In genomic region chr14:23299986-23300686, GRCh38 we compare ENCODE assay signal across 8 cellular contexts. TPM values are rescaled to one million over a fixed set of nuclear protein-coding genes. Genes with fewer than 3 reads are reported as not detected.
A peak's percentile ranks its signal among the peaks of the same experiment; 100 is the strongest.
DNase-seq lines count a peak whose midpoint lies in the region; ATAC-seq and TF ChIP-seq lines count a peak whose summit lies in the region.

No MANE protein-coding gene starts in this region.

- no peaks in the 10 kb centered on the region for H3K27me3 ChIP-seq in CD4-positive, alpha-beta memory T cell (ENCODE audit: insufficient read depth, low read length)
- no peaks in the 10 kb centered on the region for H3K27me3 ChIP-seq in OCI-LY3 (ENCODE audit: low read depth, low read length)
- H3K27me3 ChIP-seq in ovary = no peaks in the 10 kb centered on the region

- H3K36me3 Mint-ChIP-seq in CD4-positive, alpha-beta memory T cell = peaks cover 4 to 26% of the 10 kb centered on the region in 2 donors
- H3K36me3 Mint-ChIP-seq in endothelial cell (ENCODE audit: low read depth, unreplicated experiment) = peaks cover 18% of the 10 kb centered on the region

- DNase-seq in CD4-positive, alpha-beta memory T cell = no peak
- DNase-seq in endothelial cell (ENCODE audit: low spot score) = no peak
- peak in 1 of 5 donors; percentile 54 for DNase-seq in ovary
- no peak for DNase-seq in HEK293T (ENCODE audit: extremely low spot score)
- DNase-seq in SHP77 treated with DMSO at 0.1 percent for 48 hours (lab: John Stamatoyannopoulos, UW) = no peak

- peaks cover 0 to 2% (median 0%) of the 10 kb centered on the region in 8 donors for H3K9me3 Mint-ChIP-seq in CD4-positive, alpha-beta memory T cell
- H3K9me3 Mint-ChIP-seq in endothelial cell (ENCODE audit: unreplicated experiment) = no peaks in the 10 kb centered on the region

- peaks cover 18 to 32% (median 28%) of the 10 kb centered on the region in 4 donors for H3K4me1 Mint-ChIP-seq in CD4-positive, alpha-beta memory T cell
- H3K4me1 Mint-ChIP-seq in endothelial cell (ENCODE audit: unreplicated experiment) = peaks cover 37% of the 10 kb centered on the region

- WGBS in ovary, 3 donors = 75 to 80% (median 78%) methylated on average over 10 of the region's 10 CpGs

- peak overlapping the region; percentile 87 for H3K27ac ChIP-seq in CD4-positive, alpha-beta memory T cell (ENCODE audit: low read depth, low read length)
- H3K27ac ChIP-seq in OCI-LY3 (ENCODE audit: low read length) (no peak overlapping the region), ovary (peak overlapping the region; percentile 92 to 94)

- CTCF ChIA-PET in CD4-positive, alpha-beta memory T cell (lab: Charles Lee; ENCODE audit: partially characterized antibody) = interaction anchor here (0.9 to 7.3 kb wide), 11 partner anchors 10 to 260 kb away, joined by 3 to 93 read pairs (median 4); partner anchors contain the start of genes ACIN1, HOMEZ and PABPN1
- CTCF ChIA-PET in HEK293T (lab: Yijun Ruan, JAX) = interaction anchor here (0.6 to 1.5 kb wide), 7 partner anchors 11 to 231 kb away, joined by 3 to 5 read pairs (median 4); partner anchors contain the start of gene PABPN1

- H3K36me3 ChIP-seq in CD4-positive, alpha-beta memory T cell (ENCODE audit: insufficient read depth, low read length) = no peaks in the 10 kb centered on the region
- H3K36me3 ChIP-seq in OCI-LY3 (replicated peaks; ENCODE audit: low read depth, low read length) = peaks cover 28% of the 10 kb centered on the region
- H3K36me3 ChIP-seq in ovary = no peaks in the 10 kb centered on the region

- peaks cover 2 to 4% of the 10 kb centered on the region in 2 donors for H3K27me3 Mint-ChIP-seq in CD4-positive, alpha-beta memory T cell
- H3K27me3 Mint-ChIP-seq in endothelial cell (ENCODE audit: unreplicated experiment) = peaks cover 16% of the 10 kb centered on the region

- peak overlapping the region; percentile 96 for H3K4me2 ChIP-seq in OCI-LY3 (ENCODE audit: low read length)

- H4K20me1 ChIP-seq in OCI-LY3 (ENCODE audit: insufficient read depth, low read length) = no peaks in the 10 kb centered on the region

- H3K9me3 ChIP-seq in CD4-positive, alpha-beta memory T cell (ENCODE audit: control insufficient read depth in 1 of 2, low read length in 2 of 2) = no peaks in the 10 kb centered on the region
- H3K9me3 ChIP-seq in OCI-LY3 (ENCODE audit: insufficient read depth, low read length) (no peaks in the 10 kb centered on the region), ovary (no peaks in the 10 kb centered on the region)

- peaks cover 12% of the 10 kb centered on the region for H3K79me2 ChIP-seq in OCI-LY3 (ENCODE audit: low read length)

- TF ChIP-seq EP300 in ovary (IDR thresholded peaks at IDR 0.05) = no peak

- H3K4me3 ChIP-seq in CD4-positive, alpha-beta memory T cell (ENCODE audit: low read length in 2 of 2) = peak overlapping the region; percentile 59 to 86
- H3K4me3 ChIP-seq in OCI-LY3 (ENCODE audit: low read length) = peak overlapping the region; percentile 94
- H3K4me3 ChIP-seq in ovary = peak overlapping the region; percentile 63

- H3K9ac ChIP-seq in OCI-LY3 (ENCODE audit: low read length) = peak overlapping the region; percentile 84

- peak overlapping the region; percentile 87 to 100 (median 90) for H3K4me3 Mint-ChIP-seq in CD4-positive, alpha-beta memory T cell
- H3K4me3 Mint-ChIP-seq in endothelial cell (ENCODE audit: unreplicated experiment) = peak overlapping the region; percentile 91

- ATAC-seq in GM18519 (IDR thresholded peaks at IDR 0.05; ENCODE audit: low FRiP score, unreplicated experiment) (no peak), HG03378 (IDR thresholded peaks at IDR 0.05; ENCODE audit: unreplicated experiment) (no peak)

- TF ChIP-seq CTCF in OCI-LY3 (IDR thresholded peaks at IDR 0.05; ENCODE audit: low read depth, low read length) (no peak), endothelial cell (IDR thresholded peaks at IDR 0.05; ENCODE audit: unreplicated experiment) (no peak), ovary (IDR thresholded peaks at IDR 0.05) (no peak)

- H3K4me1 ChIP-seq in CD4-positive, alpha-beta memory T cell (ENCODE audit: insufficient read depth, low read length) = peaks cover 18% of the 10 kb centered on the region
- peaks cover 28% of the 10 kb centered on the region for H3K4me1 ChIP-seq in OCI-LY3 (ENCODE audit: low read length)
- H3K4me1 ChIP-seq in ovary (ENCODE audit: insufficient read depth) = no peaks in the 10 kb centered on the region

- TF ChIP-seq POLR2A in ovary (IDR thresholded peaks at IDR 0.05) = no peak

- H2AFZ ChIP-seq in OCI-LY3 (ENCODE audit: low read depth, low read length) = no peak overlapping the region

- POLR2A ChIA-PET in CD4-positive, alpha-beta memory T cell (lab: Charles Lee; ENCODE audit: partially characterized antibody) = interaction anchor here (0.7 to 9.6 kb wide), 8 partner anchors 9 to 478 kb away, joined by 3 to 373 read pairs (median 18); partner anchors contain the start of genes ACIN1, C14orf119, CDH24 and HOMEZ
- POLR2A ChIA-PET in HEK293T (lab: Yijun Ruan, JAX) = interaction anchor here (1.1 to 9.6 kb wide), 7 partner anchors 9 to 293 kb away, joined by 3 to 256 read pairs (median 18); partner anchors contain the start of genes ACIN1, C14orf119, HOMEZ and PABPN1

- peak overlapping the region; percentile 92 to 99 (median 96) for H3K27ac Mint-ChIP-seq in CD4-positive, alpha-beta memory T cell
- peak overlapping the region; percentile 80 for H3K27ac Mint-ChIP-seq in endothelial cell (ENCODE audit: unreplicated experiment)

- intact Hi-C loops in CD4-positive, alpha-beta memory T cell (cut with micrococcal nuclease) = loop anchor here (5.0 kb wide), 1 partner anchor 373 kb away; the partner anchor contains the start of gene PRMT5
- intact Hi-C loops in ovary (cut with DNase I) = loop anchor here in 2 of 4 donors (5.0 to 10.0 kb wide), 2 partner anchors 175 to 293 kb away; no protein-coding TSS in a partner anchor

TF ChIP-seq in HEK293T, 16 proteins besides CTCF, POLR2A, EP300 and RAD21:
- TF ChIP-seq BHLHE40 (IDR thresholded peaks at IDR 0.05; ENCODE audit: borderline replicate concordance) (no peak), FOXM1 (IDR thresholded peaks at IDR 0.05; ENCODE audit: borderline replicate concordance) (no peak), L3MBTL2 (conservative IDR thresholded peaks at IDR 0.05) (no peak), ZNF384 (IDR thresholded peaks at IDR 0.05) (no peak), NFRKB (IDR thresholded peaks at IDR 0.05) (no peak), FOXK2 (IDR thresholded peaks at IDR 0.05) (no peak), PKNOX1 (IDR thresholded peaks at IDR 0.05) (no peak), FOXA1 (IDR thresholded peaks at IDR 0.05) (no peak), ARNT (IDR thresholded peaks at IDR 0.05) (no peak), SP1 (IDR thresholded peaks at IDR 0.05) (no peak), SUZ12 (IDR thresholded peaks at IDR 0.05) (no peak), LEF1 (IDR thresholded peaks at IDR 0.05; ENCODE audit: borderline replicate concordance) (no peak), TARDBP (IDR thresholded peaks at IDR 0.05) (no peak), HDGF (IDR thresholded peaks at IDR 0.05; ENCODE audit: borderline replicate concordance) (no peak), ELF4 (IDR thresholded peaks at IDR 0.05) (no peak), CTBP1 (IDR thresholded peaks at IDR 0.05; ENCODE audit: borderline replicate concordance) (no peak)

RNA-seq across cellular contexts. Expression of gene PPP1R3E, which starts 2.5 kb away (rescaled TPM):
- 10 to 100 TPM; 82.3 to 87.3 TPM for total RNA-seq in CD4-positive, alpha-beta memory T cell
- 1 to 10 TPM; 1.3 to 2.9 TPM for polyA plus RNA-seq in CD4-positive, alpha-beta memory T cell
- total RNA-seq in endothelial cell (ENCODE audit: unreplicated experiment) = 8.4 TPM
- total RNA-seq in ovary = 10 to 100 TPM in 5 of 7 donors, 1 to 10 TPM in 2; 6.8 to 26.4 (median 21.2) TPM
- 10 to 100 TPM; 10.7 to 17.3 TPM for polyA plus RNA-seq in ovary

RNA-seq across cellular contexts. Expression of gene BCL2L2, which starts 6.5 kb away (rescaled TPM):
- 1 to 10 TPM; 2.0 to 3.6 TPM for total RNA-seq in CD4-positive, alpha-beta memory T cell
- polyA plus RNA-seq in CD4-positive, alpha-beta memory T cell = not detected
- total RNA-seq in endothelial cell (ENCODE audit: unreplicated experiment) (22.0 TPM), ovary (10 to 100 TPM; 17.0 to 38.7 (median 29.1) TPM)
- polyA plus RNA-seq in ovary = 10 to 100 TPM; 31.7 to 36.0 TPM

RNA-seq across cellular contexts. Expression of gene HOMEZ, which starts 14.2 kb away (rescaled TPM):
- 10 to 100 TPM; 21.0 to 21.7 TPM for total RNA-seq in CD4-positive, alpha-beta memory T cell
- polyA plus RNA-seq in CD4-positive, alpha-beta memory T cell = 1 to 10 TPM; 1.5 to 5.7 TPM
- 21.7 TPM for total RNA-seq in endothelial cell (ENCODE audit: unreplicated experiment)
- total RNA-seq in ovary = 10 to 100 TPM in 5 of 7 donors, 1 to 10 TPM in 2; 5.9 to 22.8 (median 13.4) TPM
- 10 to 100 TPM in 1 of 2 donors, 1 to 10 TPM in 1; 7.6 to 23.7 TPM for polyA plus RNA-seq in ovary

RNA-seq across cellular contexts. Expression of gene PABPN1, which starts 21.1 kb away (rescaled TPM):
- total RNA-seq in CD4-positive, alpha-beta memory T cell = 100 to 1,000 TPM; 194 to 196 TPM
- polyA plus RNA-seq in CD4-positive, alpha-beta memory T cell = 100 to 1,000 TPM in 1 of 2 donors, 10 to 100 TPM in 1; 91.7 to 125 TPM
- total RNA-seq in endothelial cell (ENCODE audit: unreplicated experiment) (191 TPM), ovary (100 to 1,000 TPM in 5 of 7 donors, 10 to 100 TPM in 2; 37.2 to 164 (median 136) TPM)
- polyA plus RNA-seq in ovary = 100 to 1,000 TPM in 1 of 2 donors, 10 to 100 TPM in 1; 93.4 to 117 TPM

RNA-seq across cellular contexts. Expression of gene SLC22A17, which starts 52.6 kb away (rescaled TPM):
- 10 to 100 TPM; 19.8 to 21.1 TPM for total RNA-seq in CD4-positive, alpha-beta memory T cell
- 1 to 10 TPM; 2.9 to 3.9 TPM for polyA plus RNA-seq in CD4-positive, alpha-beta memory T cell
- 35.3 TPM for total RNA-seq in endothelial cell (ENCODE audit: unreplicated experiment)
- total RNA-seq in ovary = 10 to 100 TPM; 25.0 to 48.0 (median 38.5) TPM
- 10 to 100 TPM in 1 of 2 donors, 1 to 10 TPM in 1; 8.9 to 32.7 TPM for polyA plus RNA-seq in ovary
